9 cellular contexts compared by ENCODE assay signal in the genomic region with DNA sequence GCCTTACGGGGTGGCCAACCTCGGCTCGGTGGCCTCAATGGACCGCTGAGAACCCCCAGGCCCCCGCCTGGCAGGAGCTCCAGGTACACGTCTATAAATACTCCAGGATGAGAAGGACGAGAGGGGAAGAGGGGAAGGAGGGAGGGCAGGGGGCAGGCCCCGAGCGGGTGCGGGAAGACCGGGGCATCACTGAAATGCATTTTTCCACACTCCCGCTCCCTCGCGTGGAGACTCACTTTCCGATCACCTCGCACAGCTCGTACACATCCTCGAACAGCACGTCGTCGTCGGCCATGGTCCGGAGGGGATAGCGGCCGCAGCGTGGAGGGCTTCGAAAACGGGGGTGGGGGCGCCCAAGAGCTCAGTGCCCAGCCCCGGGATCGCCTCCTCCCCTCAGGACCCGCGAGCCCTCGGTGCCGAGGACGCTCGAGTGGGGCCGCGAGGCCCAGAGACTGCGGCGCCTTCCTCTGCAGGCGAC. TPM values are rescaled to one million over a fixed set of nuclear protein-coding genes. Genes with fewer than 3 reads are reported as not detected.
DNase-seq lines count a peak whose midpoint lies in the region; ATAC-seq, FAIRE-seq and TF ChIP-seq lines count a peak whose summit lies in the region.
"Had no signal": no experiment of that assay in that cellular context is flagged by ENCODE, and none has a peak within 500 bp of the region (broad histone marks: within the 10 kb centered on the region; RNA-seq: fewer than 3 reads in every experiment).

No MANE protein-coding gene starts in this region.

- H3K4me3 ChIP-seq in brain microvascular endothelial cell (ENCODE audit: low read depth, low read length) (peak overlapping the region; percentile 75), small intestine (ENCODE audit: low read depth in 1 of 2, low read length in 2 of 2) (peak overlapping the region; percentile 65 to 66)

- H3K4me3 Mint-ChIP-seq in immature natural killer cell, result peak overlapping the region; percentile 85 to 94 (median 89)

- in situ Hi-C loops in brain microvascular endothelial cell (cut with HindIII; ENCODE audit: low pct_ligation_motif_present, low sequenced_read_pairs), result no loop called here

- no peaks in the 10 kb centered on the region for H3K4me1 ChIP-seq in small intestine (ENCODE audit: control insufficient read depth in 2 of 2, insufficient read depth in 1 of 2, low read depth in 1 of 2, low read length in 1 of 2)

- no peaks in the 10 kb centered on the region for H3K9me3 ChIP-seq in small intestine (ENCODE audit: control insufficient read depth, low read depth)

- 0 to 51% (median 22%) methylated on average over 26 to 42 of the region's 42 CpGs for WGBS in small intestine, 3 donors

- no peaks in the 10 kb centered on the region for H3K9me3 Mint-ChIP-seq in immature natural killer cell

- DNase-seq in NCI-H2107 treated with DMSO at 0.1 percent for 48 hours (lab: John Stamatoyannopoulos, UW; ENCODE audit: unreplicated experiment), result peak; percentile 41
- no peak for DNase-seq in NCI-H2107 (lab: John Stamatoyannopoulos, UW)
- peak; percentile 3 for DNase-seq in RCC 7860 (ENCODE audit: low spot score)
- DNase-seq in brain microvascular endothelial cell, result no peak
- DNase-seq in immature natural killer cell, result peak in 2 of 3 donors; percentile 10 to 13
- no peak for DNase-seq in small intestine
- no peak for DNase-seq in MV-4-11 (lab: John Stamatoyannopoulos, UW)

- H3K4me1 Mint-ChIP-seq in immature natural killer cell, result peaks cover 18 to 38% of the 10 kb centered on the region in 2 donors

- FAIRE-seq in RCC 7860 (lab: Jason Lieb, UNC), result no peak
- FAIRE-seq in small intestine (lab: Jason Lieb, UNC), result no peak
- FAIRE-seq: islet of Langerhans had no signal

- H3K27me3 ChIP-seq in brain microvascular endothelial cell (replicated peaks) (no peaks in the 10 kb centered on the region), small intestine (ENCODE audit: control insufficient read depth in 2 of 2, insufficient read depth in 2 of 2, low read length in 2 of 2) (no peaks in the 10 kb centered on the region)

- H3K36me3 ChIP-seq in brain microvascular endothelial cell (replicated peaks) (no peaks in the 10 kb centered on the region), small intestine (ENCODE audit: control insufficient read depth in 2 of 2, insufficient read depth in 2 of 2, low read length in 2 of 2) (no peaks in the 10 kb centered on the region)

- ATAC-seq in HG03095 (IDR thresholded peaks at IDR 0.05; ENCODE audit: unreplicated experiment), result peak; percentile 5

- peak overlapping the region; percentile 28 for H3K27ac ChIP-seq in brain microvascular endothelial cell
- peak overlapping the region; percentile 52 to 88 for H3K27ac ChIP-seq in small intestine (ENCODE audit: low read depth in 1 of 2, low read length in 1 of 2)

- peaks cover 0 to 3% (median 0%) of the 10 kb centered on the region in 3 donors for H3K27me3 Mint-ChIP-seq in immature natural killer cell (ENCODE audit: low read depth in 3 of 3)

- TF ChIP-seq CTCF in brain microvascular endothelial cell (IDR thresholded peaks at IDR 0.05; ENCODE audit: low read depth, low read length, missing control alignments), result peak; percentile 20

- H3K27ac Mint-ChIP-seq in immature natural killer cell, result peak overlapping the region; percentile 24 to 85 (median 76)

- no peaks in the 10 kb centered on the region for H3K36me3 Mint-ChIP-seq in immature natural killer cell

RNA-seq across cellular contexts. Expression of a gene that starts 0.6 kb away (rescaled TPM):
- 1 to 10 TPM; 3.0 to 7.0 (median 3.2) TPM for polyA plus RNA-seq in immature natural killer cell
- polyA plus RNA-seq in small intestine, result 10 to 100 TPM; 16.5 to 30.8 (median 19.5) TPM

Comparison
In these comparisons a context has a peak if more than half of its experiments do, and no peak if none do; other contexts are left out.
1. DNase-seq: peak in NCI-H2107 treated with DMSO at 0.1 percent for 48 hours (single experiment), RCC 7860 (single experiment) and immature natural killer cell (2 of 3); none in NCI-H2107 (single experiment), brain microvascular endothelial cell (single experiment), small intestine (single experiment) and MV-4-11 (single experiment).